Comparison of ENCODE assay signal across 33 cellular contexts in the genomic region with DNA sequence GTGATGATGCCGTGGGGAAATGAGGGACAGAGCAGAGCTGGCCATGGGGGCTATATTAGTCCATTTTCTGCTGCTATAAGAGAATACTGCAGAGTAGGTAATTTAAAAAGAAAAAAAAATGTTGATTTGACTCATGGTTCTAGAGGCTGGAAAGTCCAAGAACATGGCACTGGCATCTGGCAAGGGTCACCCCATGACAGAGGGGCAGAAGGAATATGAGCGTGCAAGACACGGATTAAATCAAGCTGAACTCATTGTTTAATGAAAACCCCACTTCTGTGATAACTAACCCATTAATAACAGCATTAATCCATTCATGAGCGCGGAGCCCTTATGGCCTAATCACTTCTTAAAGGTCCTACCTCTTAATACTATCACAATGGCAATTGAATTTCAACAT.
"Had no signal": no experiment of that assay in that cellular context is flagged by ENCODE, and none has a peak within 500 bp of the region (broad histone marks: within the 10 kb centered on the region; RNA-seq: fewer than 3 reads in every experiment).

No MANE protein-coding gene starts in this region.

- H3K27me3 ChIP-seq: adrenal gland, ascending aorta, body of pancreas, brain microvascular endothelial cell, breast epithelium, cardiac muscle cell had no signal

- H3K27ac ChIP-seq: adrenal gland, ascending aorta, body of pancreas, brain microvascular endothelial cell, breast epithelium, cardiac muscle cell had no signal

- ATAC-seq: activated naive CD4-positive, alpha-beta T cell treated with anti-CD3 and anti-CD28 coated beads, Interleukin-2, amount 50 U/mL, for 72 hours; activated naive CD8-positive, alpha-beta T cell treated with anti-CD3 and anti-CD28 coated beads, Interleukin-2, amount 50 U/mL, for 24 hours; activated T-cell treated with anti-CD3 and anti-CD28 coated beads, Interleukin-2, amount 50 U/mL, for 4 hours; activated T-cell treated with anti-CD3 and anti-CD28 coated beads, Interleukin-2, amount 50 U/mL, for 72 hours; activated T-helper 17 cell treated with anti-CD3 and anti-CD28 coated beads, Interleukin-2, amount 50 U/mL, for 72 hours; body of pancreas had no signal

- FAIRE-seq: astrocyte, bronchial epithelial cell had no signal

- H3K4me3 ChIP-seq: adrenal gland, ascending aorta, body of pancreas, breast epithelium, cardiac muscle cell had no signal

- H3K36me3 ChIP-seq: adrenal gland, ascending aorta, brain microvascular endothelial cell, breast epithelium, cardiac muscle cell had no signal

- DNase-seq: activated effector memory CD4-positive, alpha-beta T cell treated with anti-CD3 and anti-CD28 coated beads, Interleukin-2, amount 50 U/mL, for 16 hours; activated effector memory CD4-positive, alpha-beta T cell treated with Interleukin-2 at 50 U/mL for 16 hours; activated gamma-delta T cell treated with Interleukin-2 at 50 U/mL for 16 hours; activated naive CD4-positive, alpha-beta T cell; activated naive CD4-positive, alpha-beta T cell treated with anti-CD3 and anti-CD28 coated beads for 36 hours; activated naive CD4-positive, alpha-beta T cell treated with anti-CD3 and anti-CD28 coated beads, Interleukin-2, amount 10 ng/mL, durations not matched to agents 7 days and 5 days; activated naive CD4-positive, alpha-beta T cell treated with anti-CD3 and anti-CD28 coated beads, Interleukin-2, amount 50 U/mL, for 16 hours; activated naive CD4-positive, alpha-beta T cell treated with Interleukin-2 at 50 U/mL for 16 hours; activated naive CD8-positive, alpha-beta T cell treated with anti-CD3 and anti-CD28 coated beads for 36 hours; activated naive CD8-positive, alpha-beta T cell treated with anti-CD3 and anti-CD28 coated beads, Interleukin-2, amount 10 ng/mL, durations not matched to agents 7 days and 5 days; activated naive CD8-positive, alpha-beta T cell treated with anti-CD3 and anti-CD28 coated beads, Interleukin-2, amount 50 U/mL, for 24 hours; activated T-cell treated with anti-CD3 and anti-CD28 coated beads, Interleukin-2, amount 50 U/mL, for 1 hour; activated T-cell treated with anti-CD3 and anti-CD28 coated beads, Interleukin-2, amount 50 U/mL, for 24 hours; activated T-cell treated with anti-CD3 and anti-CD28 coated beads, Interleukin-2, amount 50 U/mL, for 4 hours; activated T-cell treated with anti-CD3 and anti-CD28 coated beads, Interleukin-2, amount 50 U/mL, for 48 hours; activated T-cell treated with anti-CD3 and anti-CD28 coated beads, Interleukin-2, amount 50 U/mL, for 72 hours; adrenal gland; amniotic stem cell; amygdala; anterior cingulate cortex; aorta; body of pancreas; brain microvascular endothelial cell; caudate nucleus; central memory CD4-positive, alpha-beta T cell; cerebellar nuclear complex had no signal

- H3K4me1 ChIP-seq: adrenal gland, body of pancreas, breast epithelium had no signal

- H3K9me3 ChIP-seq: adrenal gland, ascending aorta had no signal
